In the genomic region with DNA sequence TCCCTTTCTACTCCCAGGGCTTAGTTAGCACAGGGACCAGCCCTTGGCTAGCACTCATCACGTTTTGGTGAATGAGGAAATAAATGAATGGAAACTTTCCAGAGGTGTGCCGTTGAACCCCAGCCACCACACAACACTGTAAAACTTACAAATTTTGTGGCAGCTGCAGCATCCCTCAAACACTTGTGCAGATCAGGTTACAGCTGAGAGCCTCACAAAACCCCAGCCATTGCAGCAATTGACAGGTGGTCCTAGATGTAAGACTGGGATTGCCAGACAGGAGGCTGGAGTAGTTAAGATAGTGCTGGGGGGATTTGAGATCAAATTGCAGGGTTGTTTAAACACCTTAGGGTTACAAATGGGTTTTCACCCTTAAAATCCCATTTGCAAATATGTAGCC, we compare ENCODE assay signal across 19 cellular contexts.
"Had no signal": no experiment of that assay in that cellular context is flagged by ENCODE, and none has a peak within 500 bp of the region (broad histone marks: within the 10 kb centered on the region; RNA-seq: fewer than 3 reads in every experiment).

No MANE protein-coding gene starts in this region.

- H3K4me1 Mint-ChIP-seq: stimulated activated naive CD8-positive, alpha-beta T cell treated with anti-CD3 and anti-CD28 coated beads, Interleukin-15, amount 100 ng/mL, for 72 hours had no signal

- FAIRE-seq: frontal cortex had no signal

- H3K27ac ChIP-seq: adrenal gland, colonic mucosa, lower lobe of right lung, neutrophil, skin epidermis, testis, upper lobe of right lung, VCaP had no signal

- H3K27me3 Mint-ChIP-seq: stimulated activated naive CD8-positive, alpha-beta T cell treated with anti-CD3 and anti-CD28 coated beads, Interleukin-15, amount 100 ng/mL, for 72 hours had no signal

- H3K27ac Mint-ChIP-seq: mesothelial cell of epicardium; stimulated activated naive CD8-positive, alpha-beta T cell treated with anti-CD3 and anti-CD28 coated beads, Interleukin-15, amount 100 ng/mL, for 72 hours had no signal

- ATAC-seq: lower lobe of right lung; stimulated activated naive CD8-positive, alpha-beta T cell treated with anti-CD3 and anti-CD28 coated beads, Interleukin-15, amount 100 ng/mL, for 72 hours; upper lobe of right lung had no signal

- H3K4me3 ChIP-seq: adrenal gland, colonic mucosa, lower lobe of right lung, skin epidermis, testis, upper lobe of right lung had no signal

- H3K27me3 ChIP-seq: adrenal gland, colonic mucosa, neutrophil, testis, upper lobe of right lung had no signal

- H3K36me3 Mint-ChIP-seq: mesothelial cell of epicardium had no signal

- H3K4me3 Mint-ChIP-seq: mesothelial cell of epicardium; stimulated activated naive CD8-positive, alpha-beta T cell treated with anti-CD3 and anti-CD28 coated beads, Interleukin-15, amount 100 ng/mL, for 72 hours had no signal

- DNase-seq: activated CD4-positive, alpha-beta T cell treated with anti-CD3 and anti-CD28 coated beads for 48 hours; activated naive CD4-positive, alpha-beta T cell treated with Interleukin-2 at 50 U/mL for 16 hours; caudate nucleus; colonic mucosa; effector CD4-positive, alpha-beta T cell; hippocampal formation; lower lobe of right lung; retina; stimulated activated CD4-positive, alpha-beta T cell treated with anti-CD3 and anti-CD28 coated beads, Interleukin-4, amount 100 ng/mL, for 4 hours; stimulated activated naive CD8-positive, alpha-beta T cell treated with anti-CD3 and anti-CD28 coated beads, Interleukin-15, amount 100 ng/mL, for 72 hours; T1000; testis; upper lobe of right lung had no signal

- H3K4me1 ChIP-seq: colonic mucosa, lower lobe of right lung, testis, upper lobe of right lung had no signal

- H3K9me3 Mint-ChIP-seq: mesothelial cell of epicardium; stimulated activated naive CD8-positive, alpha-beta T cell treated with anti-CD3 and anti-CD28 coated beads, Interleukin-15, amount 100 ng/mL, for 72 hours had no signal

- H3K9me3 ChIP-seq: adrenal gland, colonic mucosa, lower lobe of right lung, neutrophil, testis, upper lobe of right lung had no signal

- H3K36me3 ChIP-seq: adrenal gland, colonic mucosa, lower lobe of right lung, neutrophil, upper lobe of right lung had no signal
